9 cellular contexts compared by ENCODE assay signal in genomic region chr19:39506598-39506943, GRCh38. TPM values are rescaled to one million over a fixed set of nuclear protein-coding genes. Genes with fewer than 3 reads are reported as not detected.
DNase-seq lines count a peak whose midpoint lies in the region; ATAC-seq and TF ChIP-seq lines count a peak whose summit lies in the region.
"Had no signal": no experiment of that assay in that cellular context is flagged by ENCODE, and none has a peak within 500 bp of the region (broad histone marks: within the 10 kb centered on the region; RNA-seq: fewer than 3 reads in every experiment).

No MANE protein-coding gene starts in this region.

- CTCF ChIA-PET in AG04449 (lab: Yijun Ruan, JAX), result interaction anchor here (1.2 to 1.9 kb wide), 2 partner anchors 9 to 32 kb away, joined by 4 to 6 read pairs; no protein-coding TSS in a partner anchor

- H3K9me3 ChIP-seq in thyroid gland, result no peaks in the 10 kb centered on the region
- H3K9me3 ChIP-seq: HAP-1 had no signal

- WGBS in thyroid gland, 2 donors, result 54 to 58% methylated on average over 7 of the region's 7 CpGs

- intact Hi-C loops in thyroid gland (cut with DNase I), result no loop called here

- H3K27ac Mint-ChIP-seq in HFFc6 (no peak overlapping the region), naive B cell (peak overlapping the region in 3 of 6 donors; percentile 14 to 80 (median 60))

- TF ChIP-seq POLR2A in thyroid gland (IDR thresholded peaks at IDR 0.05), result no peak

- peaks cover 5% of the 10 kb centered on the region for H3K27me3 ChIP-seq in thyroid gland

- H3K4me1 Mint-ChIP-seq in HFFc6 (ENCODE audit: low read depth) (peaks cover 8% of the 10 kb centered on the region; the same call in 1 of the 2 replicates), naive B cell (peaks cover 26 to 36% (median 33%) of the 10 kb centered on the region in 3 donors)

- H3K36me3 Mint-ChIP-seq in HFFc6 (ENCODE audit: low read depth) (no peaks in the 10 kb centered on the region), naive B cell (peaks cover 0 to 13% of the 10 kb centered on the region in 2 donors)

- peaks cover 39% of the 10 kb centered on the region for H3K27me3 Mint-ChIP-seq in HFFc6 (ENCODE audit: insufficient read depth)
- H3K27me3 Mint-ChIP-seq in naive B cell, result peaks cover 23 to 64% (median 45%) of the 10 kb centered on the region in 3 donors

- peak overlapping the region; percentile 34; the same call in 1 of the 2 replicates for H3K4me3 Mint-ChIP-seq in HFFc6
- peak overlapping the region; percentile 61 to 87 (median 75) for H3K4me3 Mint-ChIP-seq in naive B cell

- no peak for TF ChIP-seq CTCF in AG04449 (IDR thresholded peaks at IDR 0.05; ENCODE audit: insufficient read depth, low read length, missing control alignments)
- TF ChIP-seq CTCF in HFFc6 (IDR thresholded peaks at IDR 0.05), result no peak
- no peak for TF ChIP-seq CTCF in astrocyte of the spinal cord (IDR thresholded peaks at IDR 0.05; ENCODE audit: low read depth, low read length)
- no peak for TF ChIP-seq CTCF in thyroid gland (IDR thresholded peaks at IDR 0.05)

- H3K4me3 ChIP-seq in AG04449 (ENCODE audit: low read depth, low read length) (peak overlapping the region; percentile 65), astrocyte of the spinal cord (ENCODE audit: low read depth, low read length) (peak overlapping the region; percentile 12), thyroid gland (replicated peaks in 1 of 3) (no peak overlapping the region)

- no peaks in the 10 kb centered on the region for H3K36me3 ChIP-seq in thyroid gland
- H3K36me3 ChIP-seq: HAP-1 had no signal

- H3K4me1 ChIP-seq in thyroid gland, result peaks cover 5 to 13% of the 10 kb centered on the region in 2 donors

- POLR2A ChIA-PET in AG04449 (lab: Yijun Ruan, JAX), result interaction anchor here (0.6 kb wide), 1 partner anchor 21 kb away, joined by 3 read pairs; no protein-coding TSS in a partner anchor

- no peak for ATAC-seq in naive B cell (ENCODE audit: low read depth in 2 of 2)

- H3K27ac ChIP-seq in thyroid gland, result no peak overlapping the region

- DNase-seq in AG04449 (ENCODE audit: low read depth, low spot score) (no peak), HFFc6 (no peak), astrocyte of the spinal cord (ENCODE audit: low read depth, low spot score) (no peak), naive B cell (no peak), NCI-H2227 (lab: John Stamatoyannopoulos, UW; ENCODE audit: unreplicated experiment) (no peak), thyroid gland (no peak)
- no peak for DNase-seq in activated CD4-positive, CD25-positive, alpha-beta regulatory T cell (lab: John Stamatoyannopoulos, UW)
- DNase-seq in stimulated activated CD4-positive, alpha-beta T cell treated with anti-CD3 and anti-CD28 coated beads, Interleukin-2, amount 100 ng/mL, for 24 hours, result no peak

- H3K9me3 Mint-ChIP-seq in HFFc6 (no peaks in the 10 kb centered on the region), naive B cell (peaks cover 0 to 2% (median 0%) of the 10 kb centered on the region in 7 donors)

- in situ Hi-C loops in astrocyte of the spinal cord (cut with HindIII; ENCODE audit: low sequenced_read_pairs), result no loop called here

RNA-seq across cellular contexts. Expression of gene DLL3, which starts 7.8 kb away (rescaled TPM):
- total RNA-seq in HFFc6 (2021; fragmentation: NEBNext Ultra II Directional; extraction: Animal tissue kit (Norgen Biotek cat#: 25700)), result under 1 TPM in 2 of 6 experiments, not detected in 4; 0.38 to 0.45 TPM
- polyA plus RNA-seq in naive B cell (ENCODE audit: low read depth in 6 of 6), result under 1 TPM in 4 of 6 donors, not detected in 2; 0.20 to 0.89 (median 0.55) TPM
- total RNA-seq in thyroid gland, result under 1 TPM in 1 of 4 donors, not detected in 3; 0.56 TPM

RNA-seq across cellular contexts. Expression of gene SELENOV, which starts 8.4 kb away (rescaled TPM):
- not detected for total RNA-seq in HFFc6 (2021; fragmentation: NEBNext Ultra II Directional; extraction: Animal tissue kit (Norgen Biotek cat#: 25700))
- polyA plus RNA-seq in naive B cell (ENCODE audit: low read depth in 6 of 6), result not detected
- total RNA-seq in thyroid gland, result 1 to 10 TPM; 2.5 to 4.4 (median 3.3) TPM

RNA-seq across cellular contexts. Expression of gene TIMM50, which starts 25.9 kb away (rescaled TPM):
- 100 to 1,000 TPM in 1 of 6 experiments, 10 to 100 TPM in 5; 86.2 to 104 (median 92.5) TPM for total RNA-seq in HFFc6 (2021; fragmentation: NEBNext Ultra II Directional; extraction: Animal tissue kit (Norgen Biotek cat#: 25700))
- 10 to 100 TPM; 35.4 to 41.9 (median 37.0) TPM for polyA plus RNA-seq in naive B cell (ENCODE audit: low read depth in 6 of 6)
- total RNA-seq in thyroid gland, result 10 to 100 TPM; 74.4 to 86.5 (median 84.5) TPM

RNA-seq across cellular contexts. Expression of gene EID2B, which starts 26.1 kb away (rescaled TPM):
- total RNA-seq in HFFc6 (2021; fragmentation: NEBNext Ultra II Directional; extraction: Animal tissue kit (Norgen Biotek cat#: 25700)), result 1 to 10 TPM; 2.2 to 3.7 (median 3.3) TPM
- polyA plus RNA-seq in naive B cell (ENCODE audit: low read depth in 6 of 6), result 1 to 10 TPM; 3.6 to 9.9 (median 7.2) TPM
- 1 to 10 TPM; 2.4 to 7.1 (median 4.4) TPM for total RNA-seq in thyroid gland

RNA-seq across cellular contexts. Expression of gene EID2, which starts 33.4 kb away (rescaled TPM):
- total RNA-seq in HFFc6 (2021; fragmentation: NEBNext Ultra II Directional; extraction: Animal tissue kit (Norgen Biotek cat#: 25700)), result 10 to 100 TPM; 18.4 to 23.4 (median 19.0) TPM
- 10 to 100 TPM in 4 of 6 donors, 1 to 10 TPM in 1, not detected in 1; 9.4 to 22.9 (median 17.3) TPM for polyA plus RNA-seq in naive B cell (ENCODE audit: low read depth in 6 of 6)
- total RNA-seq in thyroid gland, result 10 to 100 TPM; 15.3 to 24.4 (median 19.8) TPM

Comparison
In these comparisons a context has a peak if more than half of its experiments do, and no peak if none do; other contexts are left out.
1. H3K4me3 ChIP-seq: peak in AG04449 (single experiment) and astrocyte of the spinal cord (single experiment); none in thyroid gland (0 of 3).